Comparison of ENCODE assay signal across 28 cellular contexts in genomic region chr16:1264257-1265089, GRCh38. TPM values are rescaled to one million over a fixed set of nuclear protein-coding genes. Genes with fewer than 3 reads are reported as not detected.
DNase-seq lines count a peak whose midpoint lies in the region; ATAC-seq, FAIRE-seq and TF ChIP-seq lines count a peak whose summit lies in the region.
"Had no signal": no experiment of that assay in that cellular context is flagged by ENCODE, and none has a peak within 500 bp of the region (broad histone marks: within the 10 kb centered on the region; RNA-seq: fewer than 3 reads in every experiment).

No MANE protein-coding gene starts in this region.

- H3K9me3 ChIP-seq in H1 (ENCODE audit: insufficient read depth in 2 of 2, low read depth in 1 of 2, low read length in 1 of 2), result peaks cover 0 to 2% of the 10 kb centered on the region in 2 experiments; a peak in 2 of 4 replicates
- H3K9me3 ChIP-seq in neuronal stem cell (replicated peaks in 1 of 2; ENCODE audit: control insufficient read depth in 2 of 2, insufficient read depth in 1 of 2, low read depth in 1 of 2, low read length in 2 of 2), result peaks cover 0 to 12% of the 10 kb centered on the region in 2 donors
- H3K9me3 ChIP-seq: A549, Caco-2, SK-N-SH had no signal

- H3K79me1 ChIP-seq in H1 (ENCODE audit: low read depth, low read length) (no peaks in the 10 kb centered on the region; the same call in 1 of the 2 replicates), neuronal stem cell (ENCODE audit: low read depth, low read length) (peaks cover 1% of the 10 kb centered on the region)

- no peaks in the 10 kb centered on the region; a peak in 1 of 8 replicates for H3K36me3 ChIP-seq in H1 (ENCODE audit: control insufficient read depth in 2 of 4, insufficient read depth in 4 of 4, low read length in 3 of 4)
- no peaks in the 10 kb centered on the region for H3K36me3 ChIP-seq in neuronal stem cell (replicated peaks in 1 of 2; ENCODE audit: control insufficient read depth in 2 of 2, insufficient read depth in 2 of 2, low read length in 2 of 2)

- no peak overlapping the region for H3K4me3 ChIP-seq in H1 (ENCODE audit: extremely low read depth in 1 of 4, insufficient read depth in 2 of 4, low read depth in 3 of 4, low read length in 4 of 4)
- peak overlapping the region in 1 of 2 donors; percentile 67 for H3K4me3 ChIP-seq in neuronal stem cell (ENCODE audit: low read length in 2 of 2)
- H3K4me3 ChIP-seq: A549 had no signal

- H4K8ac ChIP-seq in H1 (ENCODE audit: extremely low read depth, insufficient read depth, low read length) (no peak overlapping the region), neuronal stem cell (ENCODE audit: low read depth, low read length) (no peak overlapping the region)

- peaks cover 9% of the 10 kb centered on the region; the same call in 1 of the 2 replicates for H3K36me3 Mint-ChIP-seq in WTC11
- H3K36me3 Mint-ChIP-seq: CD4-positive, alpha-beta memory T cell had no signal

- H3K4me3 Mint-ChIP-seq in WTC11, result no peak overlapping the region
- H3K4me3 Mint-ChIP-seq: CD4-positive, alpha-beta memory T cell had no signal

- H3K27me3 Mint-ChIP-seq in WTC11 (ENCODE audit: low read depth), result peaks cover 32% of the 10 kb centered on the region

- no peak for ATAC-seq in WTC11
- ATAC-seq: A549, HCT116, PC-3 had no signal

- TF ChIP-seq CTCF in WTC11 (IDR thresholded peaks at IDR 0.05) (no peak), H1 (IDR thresholded peaks at IDR 0.05; ENCODE audit: control extremely low read depth in 1 of 3, insufficient read depth in 1 of 3, low read depth in 1 of 3, low read length in 3 of 3) (no peak)

- H3K4ac ChIP-seq in H1 (replicated peaks; ENCODE audit: insufficient read length, low read depth, low read length), result no peak overlapping the region
- H3K4ac ChIP-seq in neuronal stem cell (ENCODE audit: low read length), result no peak overlapping the region

- no peak for TF ChIP-seq POLR2A in H1 (IDR thresholded peaks at IDR 0.05; ENCODE audit: control extremely low read depth in 1 of 2, low read depth in 2 of 2, low read length in 2 of 2)

- H3K27ac ChIP-seq in H1 (ENCODE audit: low read depth, low read length) (no peak overlapping the region), neuronal stem cell (replicated peaks; ENCODE audit: low read length) (no peak overlapping the region)
- H3K27ac ChIP-seq: A549 had no signal

- H2BK120ac ChIP-seq in H1 (replicated peaks; ENCODE audit: low read depth, low read length), result no peak overlapping the region
- no peak overlapping the region for H2BK120ac ChIP-seq in neuronal stem cell (ENCODE audit: low read depth, low read length)

- TF ChIP-seq RAD21 in H1 (IDR thresholded peaks at IDR 0.05 in 1 of 2, conservative IDR thresholded peaks at IDR 0.05 in 1 of 2; ENCODE audit: low read depth in 2 of 2, low read length in 2 of 2), result no peak

- H3K23ac ChIP-seq in H1 (ENCODE audit: insufficient read length), result no peak overlapping the region
- H3K23ac ChIP-seq in neuronal stem cell (ENCODE audit: low read depth, low read length, poor library complexity), result peak overlapping the region; percentile 12

- H3K56ac ChIP-seq in H1 (replicated peaks; ENCODE audit: insufficient read length, low read depth, low read length), result no peak overlapping the region

- no peak overlapping the region; the same call in 1 of the 2 replicates for H2AK5ac ChIP-seq in H1 (ENCODE audit: low read depth, low read length)
- H2AK5ac ChIP-seq in neuronal stem cell (ENCODE audit: low read depth, low read length), result no peak overlapping the region

- H4K91ac ChIP-seq in H1 (replicated peaks; ENCODE audit: insufficient read length, low read length) (peak overlapping the region; percentile 39), neuronal stem cell (ENCODE audit: low read depth, low read length, poor library complexity) (no peak overlapping the region)

- H3K4me1 ChIP-seq in H1 (replicated peaks in 1 of 4; ENCODE audit: control insufficient read depth in 3 of 4, insufficient read depth in 4 of 4, low read length in 3 of 4) (peaks cover 0 to 5% (median 2%) of the 10 kb centered on the region in 4 experiments; a peak in 3 of 7 replicates), neuronal stem cell (ENCODE audit: control insufficient read depth in 2 of 2, insufficient read depth in 1 of 2, low read depth in 1 of 2, low read length in 2 of 2) (no peaks in the 10 kb centered on the region)
- H3K4me1 ChIP-seq: A549, Caco-2 had no signal

- no peak for TF ChIP-seq EP300 in H1 (IDR thresholded peaks at IDR 0.05; ENCODE audit: borderline replicate concordance in 1 of 2, low read depth in 2 of 2, low read length in 2 of 2)

- peaks cover 15% of the 10 kb centered on the region for H3K9me3 Mint-ChIP-seq in WTC11
- H3K9me3 Mint-ChIP-seq: CD4-positive, alpha-beta memory T cell had no signal

- H2BK15ac ChIP-seq in H1 (ENCODE audit: low read length) (0 out of 2 replicates have a peak overlapping the region, but pooled peaks have one; percentile 20), neuronal stem cell (ENCODE audit: low read length) (no peak overlapping the region)

- H2AFZ ChIP-seq in H1 (ENCODE audit: low read length) (no peak overlapping the region), neuronal stem cell (ENCODE audit: low read length) (no peak overlapping the region)

- H2BK20ac ChIP-seq in H1 (ENCODE audit: low read length), result no peak overlapping the region

- no peak for DNase-seq in WTC11 (ENCODE audit: low spot score)
- DNase-seq in H1 (ENCODE audit: low read depth in 1 of 2, low spot score in 2 of 2), result no peak
- DNase-seq in neuronal stem cell (ENCODE audit: low spot score), result no peak
- DNase-seq in activated T-cell treated with anti-CD3 and anti-CD28 coated beads for 4 hours, result no peak
- DNase-seq in AG20443 (ENCODE audit: low spot score), result no peak
- no peak for DNase-seq in NCI-H146 treated with DMSO at 0.1 percent for 48 hours (lab: John Stamatoyannopoulos, UW; ENCODE audit: unreplicated experiment)
- DNase-seq: C1 segment of cervical spinal cord; Caco-2; CD4-positive, alpha-beta memory T cell; DMS79; EL; GDM1; Karpas-422; NCI-H1105; NCI-H1436 treated with DMSO at 0.1 percent for 48 hours; NCI-H1930; NCI-H2107; NCI-H446; NCI-H524 treated with DMSO at 0.1 percent for 48 hours; NCI-H774; NK-92 treated with Interleukin-12 subunit alpha and Interleukin-12 subunit beta, amount 100 ng/mL, for 24 hours; PC-3; SK-N-SH; SW 1271 had no signal

- CTCF ChIA-PET in WTC11 (lab: Charles Lee), result no interaction called here
- CTCF ChIA-PET in H1 (lab: Charles Lee; ENCODE audit: partially characterized antibody), result interaction anchor here (0.9 kb wide), 1 partner anchor 37 kb away, joined by 3 read pairs; no protein-coding TSS in a partner anchor

- H3K9ac ChIP-seq in H1 (replicated peaks in 1 of 4; ENCODE audit: extremely low read depth in 1 of 4, low read depth in 3 of 4, low read length in 3 of 4) (no peak overlapping the region; a peak in 1 of 7 replicates), neuronal stem cell (ENCODE audit: low read depth, low read length, poor library complexity) (peak overlapping the region; percentile 55)
- H3K9ac ChIP-seq: SK-N-SH had no signal

- peak overlapping the region; percentile 91 for H3K27ac Mint-ChIP-seq in WTC11

- peaks cover 3% of the 10 kb centered on the region for H3K4me1 Mint-ChIP-seq in WTC11

- POLR2A ChIA-PET in WTC11 (lab: Charles Lee) (no interaction called here), H1 (lab: Charles Lee; ENCODE audit: partially characterized antibody) (no interaction called here)

- 84% methylated on average over 17 of the region's 17 CpGs; no CpG with 5 or more reads in 1 of the 2 experiments for WGBS in H1 (ENCODE audit: extremely low coverage in 1 of 2, insufficient coverage in 1 of 2, insufficient read length in 1 of 2, insufficient replicate concordance in 2 of 2, low coverage in 1 of 2, low lambda C conversion rate in 2 of 2, missing lambda C conversion rate in 1 of 2), 2 experiments
- WGBS in neuronal stem cell (ENCODE audit: extremely low coverage in 2 of 2, insufficient read length in 2 of 2, insufficient replicate concordance in 1 of 2), 2 donors, result no CpG with 5 or more reads among the region's 17 CpGs

- no peak overlapping the region for H3K14ac ChIP-seq in H1 (ENCODE audit: insufficient read length)
- H3K14ac ChIP-seq in neuronal stem cell (ENCODE audit: low read length), result no peak overlapping the region

- H3K18ac ChIP-seq in H1 (ENCODE audit: extremely low read depth, low read length) (no peak overlapping the region), neuronal stem cell (ENCODE audit: low read length) (no peak overlapping the region)

- no peaks in the 10 kb centered on the region for H3K79me2 ChIP-seq in H1 (ENCODE audit: control insufficient read depth in 1 of 2, insufficient read depth in 2 of 2, low read length in 2 of 2)

- H3K23me2 ChIP-seq in H1 (ENCODE audit: low read depth, low read length), result peaks cover 3% of the 10 kb centered on the region; the same call in 1 of the 2 replicates

- no peak overlapping the region; the same call in 1 of the 2 replicates for H2BK12ac ChIP-seq in H1 (ENCODE audit: low read depth, low read length)
- no peak overlapping the region for H2BK12ac ChIP-seq in neuronal stem cell (ENCODE audit: low read length)

- H4K5ac ChIP-seq in H1 (ENCODE audit: insufficient read length, low read depth, low read length), result no peak overlapping the region

- peaks cover 0 to 21% (median 11%) of the 10 kb centered on the region in 4 experiments; a peak in 5 of 7 replicates for H3K27me3 ChIP-seq in H1 (replicated peaks in 1 of 4; ENCODE audit: control insufficient read depth in 3 of 4, extremely low read depth in 1 of 4, insufficient read depth in 3 of 4, low read length in 3 of 4)
- H3K27me3 ChIP-seq in neuronal stem cell (ENCODE audit: control insufficient read depth in 3 of 3, insufficient read depth in 3 of 3, low read depth in 1 of 3, low read length in 3 of 3), result peaks cover 8 to 35% (median 30%) of the 10 kb centered on the region in 3 experiments

- peaks cover 0 to 7% of the 10 kb centered on the region in 2 experiments for H4K20me1 ChIP-seq in H1 (replicated peaks in 1 of 2; ENCODE audit: control insufficient read depth in 1 of 2, insufficient read depth in 2 of 2, low read length in 2 of 2)

- peak; percentile 19 for FAIRE-seq in H1 (lab: Jason Lieb, UNC)
- FAIRE-seq: A549, GM12892 had no signal

- H3K4me2 ChIP-seq in H1 (ENCODE audit: insufficient read depth in 1 of 2, low read depth in 2 of 2, low read length in 2 of 2) (no peak overlapping the region), neuronal stem cell (ENCODE audit: insufficient read depth, low read length, poor library complexity, severe bottlenecking) (no peak overlapping the region)
- H3K4me2 ChIP-seq: A549, SK-N-SH had no signal

- H2BK5ac ChIP-seq in H1 (ENCODE audit: low read depth, low read length), result 0 out of 2 replicates have a peak overlapping the region, but pooled peaks have one; percentile 6
- no peak overlapping the region for H2BK5ac ChIP-seq in neuronal stem cell (ENCODE audit: low read length)

RNA-seq across cellular contexts. Expression of gene TPSD1, which starts 8.6 kb away (rescaled TPM):
- 0.31 to 1.5 TPM (median 0.94 TPM) in 3 replicates for total RNA-seq in WTC11 (2021)
- total RNA-seq in H1 (2021; fragmentation: NEBNext Ultra II Directional; extraction: Animal tissue kit (Norgen Biotek cat#: 25700)), result not detected in 2 replicates
- 0.26 and 0.61 TPM in 2 replicates for polyA plus RNA-seq in H1 (2011; rRNA removed)
- 0.62 TPM for polyA plus RNA-seq in H1 (2011; cell fraction: cytosol; rRNA removed)
- polyA plus RNA-seq in H1 (2011; cell fraction: nucleus; rRNA removed), result 8.5 TPM
- polyA plus RNA-seq in H1 (2012, experiment 1 of 2), result 0.42 to 1.1 TPM (median 0.70 TPM) in 4 replicates
- polyA plus RNA-seq in H1 (2012, experiment 2 of 2), result 0.18 TPM
- 0.36 TPM for polyA plus RNA-seq in H1 (2013, experiment 1 of 2)
- 0.17 TPM for polyA plus RNA-seq in H1 (2013, experiment 2 of 2)
- polyA minus RNA-seq in H1 (2011; rRNA and poly(A)+ RNA removed), result 0.28 TPM in 1 of 2 replicates, not detected in the other
- not detected for polyA minus RNA-seq in H1 (2011; cell fraction: cytosol; rRNA and poly(A)+ RNA removed)
- polyA minus RNA-seq in H1 (2011; cell fraction: nucleus; rRNA and poly(A)+ RNA removed), result not detected
- polyA plus RNA-seq in neuronal stem cell (2013, experiment 1 of 2), result 0.06 TPM
- polyA plus RNA-seq in neuronal stem cell (2013, experiment 2 of 2), result not detected
- total RNA-seq: Caco-2; CD4-positive, alpha-beta memory T cell; H4; PC-3 had no signal
- polyA plus RNA-seq: A549; CD4-positive, alpha-beta memory T cell; SK-N-SH had no signal

RNA-seq across cellular contexts. Expression of gene TPSAB1, which starts 24.0 kb away (rescaled TPM):
- 0.53 TPM in 1 of 3 replicates, not detected in the others for total RNA-seq in WTC11 (2021)
- not detected in 2 replicates for total RNA-seq in H1 (2021; fragmentation: NEBNext Ultra II Directional; extraction: Animal tissue kit (Norgen Biotek cat#: 25700))
- 0.09 TPM in 2 replicates for polyA plus RNA-seq in H1 (2011; rRNA removed)
- polyA plus RNA-seq in H1 (2011; cell fraction: cytosol; rRNA removed), result 0.12 TPM
- 1.5 TPM for polyA plus RNA-seq in H1 (2011; cell fraction: nucleus; rRNA removed)
- polyA plus RNA-seq in H1 (2012, experiment 1 of 2), result not detected in 4 replicates
- polyA plus RNA-seq in H1 (2012, experiment 2 of 2), result not detected
- polyA plus RNA-seq in H1 (2013, experiment 1 of 2), result not detected
- not detected for polyA plus RNA-seq in H1 (2013, experiment 2 of 2)
- polyA minus RNA-seq in H1 (2011; rRNA and poly(A)+ RNA removed), result not detected in 2 replicates
- not detected for polyA minus RNA-seq in H1 (2011; cell fraction: cytosol; rRNA and poly(A)+ RNA removed)
- polyA minus RNA-seq in H1 (2011; cell fraction: nucleus; rRNA and poly(A)+ RNA removed), result not detected
- not detected for polyA plus RNA-seq in neuronal stem cell (2013, experiment 1 of 2)
- not detected for polyA plus RNA-seq in neuronal stem cell (2013, experiment 2 of 2)
- total RNA-seq: Caco-2; CD4-positive, alpha-beta memory T cell; H4; PC-3 had no signal
- polyA plus RNA-seq: A549; CD4-positive, alpha-beta memory T cell; SK-N-SH had no signal

RNA-seq across cellular contexts. Expression of gene TPSB2, which starts 34.5 kb away (rescaled TPM):
- total RNA-seq in WTC11 (2021), result 0.18 to 0.44 TPM in 2 of 3 replicates, not detected in the other
- total RNA-seq in H1 (2021; fragmentation: NEBNext Ultra II Directional; extraction: Animal tissue kit (Norgen Biotek cat#: 25700)), result not detected in 2 replicates
- 0.08 TPM in 1 of 2 replicates, not detected in the other for polyA plus RNA-seq in H1 (2011; rRNA removed)
- 0.06 TPM for polyA plus RNA-seq in H1 (2011; cell fraction: cytosol; rRNA removed)
- 0.50 TPM for polyA plus RNA-seq in H1 (2011; cell fraction: nucleus; rRNA removed)
- not detected in 4 replicates for polyA plus RNA-seq in H1 (2012, experiment 1 of 2)
- not detected for polyA plus RNA-seq in H1 (2012, experiment 2 of 2)
- polyA plus RNA-seq in H1 (2013, experiment 1 of 2), result not detected
- not detected for polyA plus RNA-seq in H1 (2013, experiment 2 of 2)
- not detected in 2 replicates for polyA minus RNA-seq in H1 (2011; rRNA and poly(A)+ RNA removed)
- polyA minus RNA-seq in H1 (2011; cell fraction: cytosol; rRNA and poly(A)+ RNA removed), result not detected
- polyA minus RNA-seq in H1 (2011; cell fraction: nucleus; rRNA and poly(A)+ RNA removed), result not detected
- polyA plus RNA-seq in neuronal stem cell (2013, experiment 1 of 2), result not detected
- polyA plus RNA-seq in neuronal stem cell (2013, experiment 2 of 2), result not detected
- total RNA-seq: Caco-2; CD4-positive, alpha-beta memory T cell; PC-3 had no signal
- polyA plus RNA-seq: A549; CD4-positive, alpha-beta memory T cell; SK-N-SH had no signal

RNA-seq across cellular contexts. Expression of gene TPSG1, which starts 39.4 kb away (rescaled TPM):
- not detected in 3 replicates for total RNA-seq in WTC11 (2021)
- not detected in 2 replicates for total RNA-seq in H1 (2021; fragmentation: NEBNext Ultra II Directional; extraction: Animal tissue kit (Norgen Biotek cat#: 25700))
- not detected in 2 replicates for polyA plus RNA-seq in H1 (2011; rRNA removed)
- polyA plus RNA-seq in H1 (2011; cell fraction: cytosol; rRNA removed), result not detected
- polyA plus RNA-seq in H1 (2011; cell fraction: nucleus; rRNA removed), result not detected
- polyA plus RNA-seq in H1 (2012, experiment 1 of 2), result 0.55 to 0.76 TPM (median 0.67 TPM) in 4 replicates
- polyA plus RNA-seq in H1 (2012, experiment 2 of 2), result not detected
- polyA plus RNA-seq in H1 (2013, experiment 1 of 2), result not detected
- not detected for polyA plus RNA-seq in H1 (2013, experiment 2 of 2)
- polyA minus RNA-seq in H1 (2011; rRNA and poly(A)+ RNA removed), result not detected in 2 replicates
- polyA minus RNA-seq in H1 (2011; cell fraction: cytosol; rRNA and poly(A)+ RNA removed), result not detected
- not detected for polyA minus RNA-seq in H1 (2011; cell fraction: nucleus; rRNA and poly(A)+ RNA removed)
- polyA plus RNA-seq in neuronal stem cell (2013, experiment 1 of 2), result not detected
- polyA plus RNA-seq in neuronal stem cell (2013, experiment 2 of 2), result not detected
- total RNA-seq: Caco-2; CD4-positive, alpha-beta memory T cell; PC-3 had no signal
- polyA plus RNA-seq: A549; CD4-positive, alpha-beta memory T cell; SK-N-SH had no signal

RNA-seq across cellular contexts. Expression of gene UBE2I, which starts 45.0 kb away (rescaled TPM):
- 211 to 229 TPM (median 222 TPM) in 3 replicates for total RNA-seq in WTC11 (2021)
- total RNA-seq in H1 (2021; fragmentation: NEBNext Ultra II Directional; extraction: Animal tissue kit (Norgen Biotek cat#: 25700)), result 268 and 272 TPM in 2 replicates
- 148 and 162 TPM in 2 replicates for polyA plus RNA-seq in H1 (2011; rRNA removed)
- 142 TPM for polyA plus RNA-seq in H1 (2011; cell fraction: cytosol; rRNA removed)
- 143 TPM for polyA plus RNA-seq in H1 (2011; cell fraction: nucleus; rRNA removed)
- polyA plus RNA-seq in H1 (2012, experiment 1 of 2), result 186 to 197 TPM (median 190 TPM) in 4 replicates
- 278 TPM for polyA plus RNA-seq in H1 (2012, experiment 2 of 2)
- 202 TPM for polyA plus RNA-seq in H1 (2013, experiment 1 of 2)
- 204 TPM for polyA plus RNA-seq in H1 (2013, experiment 2 of 2)
- 87.2 and 89.0 TPM in 2 replicates for polyA minus RNA-seq in H1 (2011; rRNA and poly(A)+ RNA removed)
- polyA minus RNA-seq in H1 (2011; cell fraction: cytosol; rRNA and poly(A)+ RNA removed), result 84.7 TPM
- 99.4 TPM for polyA minus RNA-seq in H1 (2011; cell fraction: nucleus; rRNA and poly(A)+ RNA removed)
- 253 TPM for polyA plus RNA-seq in neuronal stem cell (2013, experiment 1 of 2)
- 258 TPM for polyA plus RNA-seq in neuronal stem cell (2013, experiment 2 of 2)
